In the genomic region with DNA sequence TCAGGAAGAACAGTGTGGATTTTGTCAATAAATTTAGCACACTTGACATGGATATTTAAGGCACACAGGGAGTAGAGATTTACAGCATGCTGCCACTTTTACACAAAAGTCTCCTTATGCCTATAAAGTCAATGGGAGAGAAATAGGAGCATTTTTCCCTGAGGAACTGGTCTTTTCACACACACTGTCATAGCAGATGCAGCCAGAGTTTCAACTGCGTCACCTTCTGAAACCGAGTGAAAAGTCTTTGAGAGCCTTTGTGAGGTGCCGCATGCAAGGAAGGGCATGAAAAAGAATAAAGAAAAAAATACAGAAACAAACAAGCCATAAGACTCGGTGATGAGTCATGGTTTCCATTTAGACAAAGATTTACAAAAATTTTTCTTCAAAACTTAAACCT, we compare ENCODE assay signal across 14 cellular contexts.
DNase-seq lines count a peak whose midpoint lies in the region; TF ChIP-seq lines count a peak whose summit lies in the region.
"Had no signal": no experiment of that assay in that cellular context is flagged by ENCODE, and none has a peak within 500 bp of the region (broad histone marks: within the 10 kb centered on the region; RNA-seq: fewer than 3 reads in every experiment).

No MANE protein-coding gene starts in this region.

- H2BK20ac ChIP-seq in H9 (ENCODE audit: low read depth, low read length, poor library complexity, severe bottlenecking), result no peak overlapping the region

- H3K23me2 ChIP-seq in H9 (ENCODE audit: insufficient read length, low read depth, low read length, poor library complexity, severe bottlenecking), result no peaks in the 10 kb centered on the region

- no peak overlapping the region for H2BK120ac ChIP-seq in H9 (ENCODE audit: low read depth, low read length, poor library complexity, severe bottlenecking)

- no peak overlapping the region for H3K14ac ChIP-seq in H9 (ENCODE audit: insufficient read depth, low read length)

- H4K20me1 ChIP-seq in H9 (ENCODE audit: control insufficient read depth, insufficient read depth, insufficient read length), result no peaks in the 10 kb centered on the region

- WGBS in H9 (ENCODE audit: extremely low coverage, insufficient read length, low lambda C conversion rate), result no CpG with 5 or more reads among the region's 4 CpGs

- no peak overlapping the region for H4K5ac ChIP-seq in H9 (ENCODE audit: insufficient read length, low read depth, low read length)

- no peak overlapping the region for H3K9ac ChIP-seq in H9 (ENCODE audit: extremely low read depth, insufficient read length, low read length)

- H3K4me1 ChIP-seq in H9 (ENCODE audit: insufficient read depth, low read length), result no peaks in the 10 kb centered on the region; the same call in 1 of the 2 replicates

- H2AFZ ChIP-seq in H9 (ENCODE audit: low read length), result no peak overlapping the region

- H3K27ac ChIP-seq in H9 (ENCODE audit: insufficient read length, low read depth, low read length), result no peak overlapping the region

- H3K79me1 ChIP-seq in H9 (ENCODE audit: insufficient read depth, low read depth, low read length, poor library complexity, severe bottlenecking), result no peaks in the 10 kb centered on the region

- no peak overlapping the region for H3K18ac ChIP-seq in H9 (ENCODE audit: insufficient read length, low read depth, low read length)

- H2BK5ac ChIP-seq in H9 (ENCODE audit: insufficient read length, low read length), result no peak overlapping the region

- H3K36me3 Mint-ChIP-seq in H9 (ENCODE audit: insufficient read depth in 1 of 3, low read depth in 3 of 3), result no peaks in the 10 kb centered on the region
- H3K36me3 Mint-ChIP-seq: CD4-positive, alpha-beta memory T cell had no signal

- no peak overlapping the region for H3K23ac ChIP-seq in H9 (ENCODE audit: insufficient read length, low read depth, low read length)

- H3K9me3 Mint-ChIP-seq in H9, result no peaks in the 10 kb centered on the region

- H3K27ac Mint-ChIP-seq in H9, result no peak overlapping the region
- H3K27ac Mint-ChIP-seq: CD4-positive, alpha-beta memory T cell had no signal

- H3K4me3 Mint-ChIP-seq in H9, result no peak overlapping the region
- H3K4me3 Mint-ChIP-seq: CD4-positive, alpha-beta memory T cell had no signal

- H2AK5ac ChIP-seq in H9 (ENCODE audit: insufficient read length, low read length), result no peak overlapping the region

- H2BK15ac ChIP-seq in H9 (ENCODE audit: low read depth, low read length), result no peak overlapping the region

- H3K9me3 ChIP-seq in H9 (ENCODE audit: control insufficient read depth, low read depth, low read length), result no peaks in the 10 kb centered on the region

- H3K27me3 ChIP-seq in H9 (ENCODE audit: insufficient read depth, low read length), result no peaks in the 10 kb centered on the region

- no peak overlapping the region for H4K91ac ChIP-seq in H9 (ENCODE audit: insufficient read length, low read depth, low read length)

- H3K27me3 Mint-ChIP-seq in H9 (ENCODE audit: low read depth), result no peaks in the 10 kb centered on the region
- H3K27me3 Mint-ChIP-seq: CD4-positive, alpha-beta memory T cell had no signal

- H3K4me1 Mint-ChIP-seq in H9, result peaks cover 0 to under 1% of the 10 kb centered on the region in 2 experiments; a peak in 1 of 4 replicates
- H3K4me1 Mint-ChIP-seq: CD4-positive, alpha-beta memory T cell had no signal

- H4K8ac ChIP-seq in H9 (replicated peaks; ENCODE audit: insufficient read length, low read depth, low read length), result no peak overlapping the region

- no peaks in the 10 kb centered on the region for H3K79me2 ChIP-seq in H9 (ENCODE audit: insufficient read depth, low read length)

- no peak overlapping the region for H3T11ph ChIP-seq in H9 (ENCODE audit: low read length)

- peak; percentile 4 for DNase-seq in M059J (ENCODE audit: low read depth)
- peak; percentile 97 for DNase-seq in SK-MEL-5 (ENCODE audit: low read depth, low spot score)
- DNase-seq in foreskin melanocyte, result peak; percentile 90
- no peak for DNase-seq in SHP77 (lab: John Stamatoyannopoulos, UW)
- no peak for DNase-seq in NCI-H748 treated with DMSO at 0.1 percent for 48 hours (lab: John Stamatoyannopoulos, UW)
- DNase-seq in H9, result no peak
- DNase-seq: C1 segment of cervical spinal cord; Calu3; CD4-positive, alpha-beta memory T cell; COR-L47; DMS53; DMS79 treated with DMSO at 0.1 percent for 48 hours; GF-D8; HCEC 1CT had no signal

- H3K4ac ChIP-seq in H9 (ENCODE audit: low read depth, low read length), result no peak overlapping the region

- H3K56ac ChIP-seq in H9 (ENCODE audit: insufficient read length, low read depth, low read length), result no peak overlapping the region

- in situ Hi-C loops in SK-MEL-5 (cut with HindIII; ENCODE audit: low pct_unique_long_range_greater_than_20kb, low sequenced_read_pairs), result no loop called here

- H2BK12ac ChIP-seq in H9 (ENCODE audit: insufficient read length, low read depth, low read length), result no peak overlapping the region

- TF ChIP-seq CTCF in H9 (conservative IDR thresholded peaks at IDR 0.05), result no peak

- H3K4me2 ChIP-seq in H9 (ENCODE audit: insufficient read depth, insufficient read length, low read length), result no peak overlapping the region

Comparison
In these comparisons a context has a peak if more than half of its experiments do, and no peak if none do; other contexts are left out.
1. DNase-seq: peak in M059J (single experiment), SK-MEL-5 (single experiment) and foreskin melanocyte (single experiment); none in SHP77 (0 of 2), NCI-H748 treated with DMSO at 0.1 percent for 48 hours (single experiment) and H9 (single experiment).